ENCODE assay signal across 10 cellular contexts in genomic region chr5:81631124-81631523, GRCh38.
DNase-seq lines count a peak whose midpoint lies in the region; ATAC-seq and TF ChIP-seq lines count a peak whose summit lies in the region.
"Had no signal": no experiment of that assay in that cellular context is flagged by ENCODE, and none has a peak within 500 bp of the region (broad histone marks: within the 10 kb centered on the region; RNA-seq: fewer than 3 reads in every experiment).

No MANE protein-coding gene starts in this region.

- no peak overlapping the region for H3K27ac Mint-ChIP-seq in activated B cell treated with CpG ODN at 0.5 μM for 24 hours

- CTCF ChIA-PET in activated B cell treated with CpG ODN at 0.5 μM for 24 hours (lab: Charles Lee): no interaction called here

- H3K4me1 Mint-ChIP-seq in activated B cell treated with CpG ODN at 0.5 μM for 24 hours: peaks cover 6% of the 10 kb centered on the region

- no peak overlapping the region for H3K4me3 ChIP-seq in BE2C (ENCODE audit: low read depth, low read length)
- no peak overlapping the region for H3K4me3 ChIP-seq in vagina

- H3K27me3 Mint-ChIP-seq in activated B cell treated with CpG ODN at 0.5 μM for 24 hours: no peaks in the 10 kb centered on the region

- H3K36me3 ChIP-seq in BE2C: peaks cover 9% of the 10 kb centered on the region
- peaks cover 0 to 2% of the 10 kb centered on the region in 2 donors for H3K36me3 ChIP-seq in vagina

- peak; percentile 67 for ATAC-seq in HG03025 (IDR thresholded peaks at IDR 0.05; ENCODE audit: low FRiP score, unreplicated experiment)
- peak; percentile 37 for ATAC-seq in activated B cell treated with CpG ODN at 0.5 μM for 24 hours (ENCODE audit: low read depth)

- no peak for TF ChIP-seq POLR2A in vagina (IDR thresholded peaks at IDR 0.05)

- no peak for TF ChIP-seq CTCF in activated B cell treated with CpG ODN at 0.5 μM for 24 hours (IDR thresholded peaks at IDR 0.05)
- TF ChIP-seq CTCF in BE2C (IDR thresholded peaks at IDR 0.05; ENCODE audit: low read depth, low read length): no peak
- no peak for TF ChIP-seq CTCF in vagina (IDR thresholded peaks at IDR 0.05)

- peaks cover 16% of the 10 kb centered on the region for H3K36me3 Mint-ChIP-seq in activated B cell treated with CpG ODN at 0.5 μM for 24 hours (ENCODE audit: low read depth)

- peak overlapping the region; percentile 3 for H3K4me3 Mint-ChIP-seq in activated B cell treated with CpG ODN at 0.5 μM for 24 hours

- DNase-seq in stimulated activated CD4-positive, alpha-beta T cell treated with anti-CD3 and anti-CD28 coated beads, Interleukin-15, amount 100 ng/mL, for 24 hours: peak; percentile 45
- DNase-seq in stimulated activated CD4-positive, alpha-beta T cell treated with anti-CD3 and anti-CD28 coated beads, Interleukin-4, amount 100 ng/mL, for 1 hour: no peak
- DNase-seq in activated B cell treated with CpG ODN at 0.5 μM for 24 hours (no peak), BE2C (no peak), posterior vena cava (ENCODE audit: low spot score) (no peak), RPMI8226 (no peak), vagina (ENCODE audit: extremely low spot score in 2 of 2) (no peak)
- DNase-seq: activated T-cell treated with anti-CD3 and anti-CD28 coated beads for 4 hours, small intestine had no signal

- H3K4me1 ChIP-seq in BE2C (peaks cover 15% of the 10 kb centered on the region), vagina (peaks cover 6% of the 10 kb centered on the region)

- H3K9me3 Mint-ChIP-seq in activated B cell treated with CpG ODN at 0.5 μM for 24 hours: no peaks in the 10 kb centered on the region

- no peak overlapping the region for H3K27ac ChIP-seq in vagina

- no peaks in the 10 kb centered on the region for H3K27me3 ChIP-seq in BE2C
- no peaks in the 10 kb centered on the region for H3K27me3 ChIP-seq in vagina

- H3K9me3 ChIP-seq in BE2C: no peaks in the 10 kb centered on the region; the same call in 1 of the 2 replicates
- H3K9me3 ChIP-seq in vagina: no peaks in the 10 kb centered on the region

- POLR2A ChIA-PET in activated B cell treated with CpG ODN at 0.5 μM for 24 hours (lab: Charles Lee): no interaction called here

- intact Hi-C loops in activated B cell treated with CpG ODN at 0.5 μM for 24 hours (cut with micrococcal nuclease) (no loop called here), posterior vena cava (cut with DNase I) (no loop called here), vagina (cut with DNase I) (no loop called here)
